1 cellular context compared by ENCODE assay signal in genomic region chr2:96116879-96117533, GRCh38.
TF ChIP-seq lines count a peak whose summit lies in the region.

No MANE protein-coding gene starts in this region.

TF ChIP-seq in K562, 482 proteins besides CTCF, POLR2A, EP300 and RAD21:
- TF ChIP-seq ZNF79 (CRISPR knock-in tag; IDR thresholded peaks at IDR 0.05; ENCODE audit: low read depth) (no peak), E2F6 (IDR thresholded peaks at IDR 0.05; ENCODE audit: borderline replicate concordance in 1 of 2, extremely low read depth in 1 of 2, insufficient read depth in 1 of 2, insufficient read length in 1 of 2, low read depth in 1 of 2, low read length in 1 of 2, poor library complexity in 1 of 2, severe bottlenecking in 1 of 2) (peak in 1 of 2 experiments; percentile 68), STAT6 (CRISPR knock-in tag; IDR thresholded peaks at IDR 0.05) (no peak), ZBTB11 (CRISPR knock-in tag; IDR thresholded peaks at IDR 0.05) (peak; percentile 63 to 83 (median 68); a peak in 4 of 6 replicates), EZH2 (IDR thresholded peaks at IDR 0.05; ENCODE audit: borderline replicate concordance, low read depth, low read length) (no peak), ZNF778 (CRISPR knock-in tag; IDR thresholded peaks at IDR 0.05) (no peak), CCNT2 (IDR thresholded peaks at IDR 0.05; ENCODE audit: borderline replicate concordance, extremely low read depth, insufficient read length, low read depth, low read length) (peak; percentile 17), YY1 (IDR thresholded peaks at IDR 0.05; ENCODE audit: borderline replicate concordance in 1 of 3, control insufficient read depth in 1 of 3, extremely low read depth in 1 of 3, insufficient read depth in 3 of 3, insufficient read length in 1 of 3, insufficient replicate concordance in 2 of 3, low read depth in 1 of 3, low read length in 2 of 3) (peak in 2 of 3 experiments; percentile 28 to 32), ZNF24 (IDR thresholded peaks at IDR 0.05) (0 out of 2 replicates have a peak, but pooled peaks have one; percentile 21), HSF4 (CRISPR knock-in tag; IDR thresholded peaks at IDR 0.05; ENCODE audit: borderline replicate concordance) (no peak), NFIC (IDR thresholded peaks at IDR 0.05) (0 out of 2 replicates have a peak, but pooled peaks have one; percentile 38), CXXC5 (CRISPR knock-in tag; IDR thresholded peaks at IDR 0.05) (peak; percentile 48; the same call in 1 of the 2 replicates), ASH1L (IDR thresholded peaks at IDR 0.05; ENCODE audit: borderline replicate concordance, low read depth, partially characterized antibody) (no peak), RCOR1 (IDR thresholded peaks at IDR 0.05; ENCODE audit: borderline replicate concordance in 1 of 2, low read depth in 2 of 2, low read length in 2 of 2) (0 out of 4 replicates have a peak, but pooled peaks of 1 of the 2 experiments have one; percentile 24), HMGN3 (IDR thresholded peaks at IDR 0.05; ENCODE audit: borderline replicate concordance, extremely low read depth, insufficient read length, low read depth, low read length) (peak; percentile 20), ZBTB7A (IDR thresholded peaks at IDR 0.05; ENCODE audit: borderline replicate concordance, control insufficient read depth, low read depth, low read length) (0 out of 2 replicates have a peak, but pooled peaks have one; percentile 23), RB1 (IDR thresholded peaks at IDR 0.05; ENCODE audit: low read depth) (peak; percentile 87), NONO (IDR thresholded peaks at IDR 0.05; ENCODE audit: low read depth in 2 of 2, low read length in 1 of 2) (0 out of 4 replicates have a peak, but pooled peaks of 1 of the 2 experiments have one; percentile 43), ETS1 (conservative IDR thresholded peaks at IDR 0.05; ENCODE audit: control insufficient read depth, low read depth, low read length) (0 out of 2 replicates have a peak, but pooled peaks have one; percentile 22), SIN3B (IDR thresholded peaks at IDR 0.05; ENCODE audit: low read depth) (peak; percentile 53; the same call in 1 of the 2 replicates), FOXP1 (CRISPR knock-in tag; IDR thresholded peaks at IDR 0.05) (0 out of 2 replicates have a peak, but pooled peaks have one; percentile 35), ZNF696 (CRISPR knock-in tag; conservative IDR thresholded peaks at IDR 0.05) (no peak), RFX1 (IDR thresholded peaks at IDR 0.05) (no peak), CTBP1 (IDR thresholded peaks at IDR 0.05; ENCODE audit: borderline replicate concordance) (peak; percentile 78), L3MBTL2 (IDR thresholded peaks at IDR 0.05) (peak; percentile 58), SMC3 (conservative IDR thresholded peaks at IDR 0.05; ENCODE audit: insufficient read depth, low read depth, low read length) (peak; percentile 88)
